In the genomic region with DNA sequence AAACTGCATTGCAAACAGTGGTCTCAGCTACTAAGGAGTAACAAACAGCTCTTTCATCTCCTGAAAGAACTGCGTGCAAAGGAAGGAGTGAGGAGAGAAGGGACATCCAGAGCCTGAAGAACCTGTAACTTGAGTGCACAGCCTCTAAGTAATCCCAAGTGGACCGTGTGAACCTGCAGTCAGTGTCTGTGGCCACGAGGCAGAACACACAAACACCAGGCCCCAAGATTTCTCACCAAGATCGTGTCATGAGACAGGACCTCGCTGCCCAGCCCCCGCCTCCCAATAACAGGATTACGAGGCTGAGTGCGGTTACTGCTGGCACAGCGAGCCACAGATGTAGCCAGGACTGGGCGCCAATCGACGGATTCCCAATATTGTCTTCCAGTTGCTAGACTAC, we compare ENCODE assay signal across 9 cellular contexts.
DNase-seq lines count a peak whose midpoint lies in the region; ATAC-seq, FAIRE-seq and TF ChIP-seq lines count a peak whose summit lies in the region.
"Had no signal": no experiment of that assay in that cellular context is flagged by ENCODE, and none has a peak within 500 bp of the region (broad histone marks: within the 10 kb centered on the region; RNA-seq: fewer than 3 reads in every experiment).

No MANE protein-coding gene starts in this region.

- ATAC-seq in HG03139 (IDR thresholded peaks at IDR 0.05; ENCODE audit: unreplicated experiment) = no peak
- ATAC-seq in activated CD4-positive, CD25-positive, alpha-beta regulatory T cell treated with anti-CD3 and anti-CD28 coated beads, Interleukin-2, amount 50 U/mL, for 24 hours = no peak
- ATAC-seq: WTC11 had no signal

- no peak for TF ChIP-seq CTCF in Peyer's patch (IDR thresholded peaks at IDR 0.05)
- TF ChIP-seq CTCF in endothelial cell of umbilical vein (IDR thresholded peaks at IDR 0.05; ENCODE audit: extremely low read depth in 1 of 2, insufficient read depth in 1 of 2, low read depth in 1 of 2, low read length in 2 of 2) = no peak

- no TSS peak for BruUV-seq in endothelial cell of umbilical vein (replicated peaks; lab: Mats Ljungman, UMichigan)

- no peaks in the 10 kb centered on the region for H3K79me1 ChIP-seq in mesendoderm (ENCODE audit: low read length)

- no peak overlapping the region for H4K5ac ChIP-seq in mesendoderm (ENCODE audit: low read length)

- H3K9me1 ChIP-seq in endothelial cell of umbilical vein (replicated peaks; ENCODE audit: control insufficient read depth, extremely low read depth, insufficient read depth, low read length) = no peaks in the 10 kb centered on the region

- no peak overlapping the region for H2BK5ac ChIP-seq in mesendoderm (ENCODE audit: low read length)

- H3K4me2 ChIP-seq in endothelial cell of umbilical vein (ENCODE audit: insufficient read depth, low read length) = no peak overlapping the region
- no peak overlapping the region for H3K4me2 ChIP-seq in mesendoderm (ENCODE audit: low read length)

- WGBS in mesendoderm (ENCODE audit: extremely low coverage, insufficient coverage, low lambda C conversion rate) = no CpG with 5 or more reads among the region's 12 CpGs

- H3K36me3 ChIP-seq in Peyer's patch (no peaks in the 10 kb centered on the region), endothelial cell of umbilical vein (ENCODE audit: control insufficient read depth in 2 of 2, extremely low read depth in 1 of 2, insufficient read depth in 2 of 2, low read length in 2 of 2) (no peaks in the 10 kb centered on the region), mesendoderm (ENCODE audit: control insufficient read depth, insufficient read depth, low read length) (no peaks in the 10 kb centered on the region)

- intact Hi-C loops in endothelial cell of umbilical vein (cut with micrococcal nuclease) = no loop called here

- no peaks in the 10 kb centered on the region for H3K79me2 ChIP-seq in endothelial cell of umbilical vein (ENCODE audit: control insufficient read depth, insufficient read depth, low read length)
- H3K79me2 ChIP-seq in mesendoderm (ENCODE audit: control insufficient read depth, insufficient read depth, low read length) = no peaks in the 10 kb centered on the region

- no peak overlapping the region for H2AFZ ChIP-seq in endothelial cell of umbilical vein (ENCODE audit: low read depth, low read length)

- H3K18ac ChIP-seq in mesendoderm (ENCODE audit: low read length) = no peak overlapping the region

- DNase-seq in Peyer's patch (peak in 1 of 3 donors; percentile 60), endothelial cell of umbilical vein (ENCODE audit: low read depth, low spot score) (no peak), mesendoderm (peak; percentile 70), cortex of kidney (lab: John Stamatoyannopoulos, UW) (no peak), AG08395 (ENCODE audit: low spot score) (no peak)

- H3K9me3 ChIP-seq in Peyer's patch = no peaks in the 10 kb centered on the region
- no peaks in the 10 kb centered on the region for H3K9me3 ChIP-seq in endothelial cell of umbilical vein (replicated peaks; ENCODE audit: control insufficient read depth, insufficient read depth, low read length)

- CTCF ChIA-PET in endothelial cell of umbilical vein (lab: Charles Lee) = interaction anchor here (1.1 to 1.9 kb wide), 6 partner anchors 9 to 171 kb away, joined by 3 to 12 read pairs (median 6); no protein-coding TSS in a partner anchor

- POLR2A ChIA-PET in endothelial cell of umbilical vein (lab: Charles Lee) = interaction anchor here (1.2 to 1.5 kb wide), 3 partner anchors 17 to 40 kb away, joined by 3 to 5 read pairs (median 4); no protein-coding TSS in a partner anchor

- no peak overlapping the region for H3K23ac ChIP-seq in mesendoderm (ENCODE audit: low read length)

- H2BK120ac ChIP-seq in mesendoderm (ENCODE audit: low read depth, low read length) = no peak overlapping the region

- peak overlapping the region; percentile 35 for H3K56ac ChIP-seq in mesendoderm (ENCODE audit: low read length)

- H3K4me3 ChIP-seq in Peyer's patch = no peak overlapping the region
- H3K4me3 ChIP-seq in endothelial cell of umbilical vein (replicated peaks in 1 of 3; ENCODE audit: insufficient read depth in 1 of 3, low read depth in 1 of 3, low read length in 3 of 3) = no peak overlapping the region
- no peak overlapping the region for H3K4me3 ChIP-seq in mesendoderm (ENCODE audit: low read length)

- H3K9ac ChIP-seq in endothelial cell of umbilical vein (replicated peaks; ENCODE audit: extremely low read depth, insufficient read depth, low read length) (no peak overlapping the region), mesendoderm (ENCODE audit: low read length) (no peak overlapping the region)

- peak; percentile 40 for FAIRE-seq in endothelial cell of umbilical vein (lab: Jason Lieb, UNC)

- dilution Hi-C loops in endothelial cell of umbilical vein (cut with MboI; ENCODE audit: extremely low pct_ligation_motif_present, low sequenced_read_pairs) = no loop called here

- H2AK5ac ChIP-seq in mesendoderm (ENCODE audit: low read length) = no peak overlapping the region

- no peaks in the 10 kb centered on the region for H4K20me1 ChIP-seq in endothelial cell of umbilical vein (replicated peaks; ENCODE audit: control insufficient read depth, extremely low read depth, insufficient read depth, low read length)

- no peak overlapping the region for H3K4ac ChIP-seq in mesendoderm (ENCODE audit: low read depth, low read length)

- TF ChIP-seq POLR2A in Peyer's patch (IDR thresholded peaks at IDR 0.05) (no peak), endothelial cell of umbilical vein (IDR thresholded peaks at IDR 0.05; ENCODE audit: low read depth, low read length) (no peak)

- no peak overlapping the region for H4K8ac ChIP-seq in mesendoderm (ENCODE audit: low read depth, low read length)

- peaks cover 0 to 59% (median 7%) of the 10 kb centered on the region in 4 donors for H3K4me1 ChIP-seq in Peyer's patch
- peaks cover 49% of the 10 kb centered on the region for H3K4me1 ChIP-seq in endothelial cell of umbilical vein (ENCODE audit: control insufficient read depth, extremely low read depth, insufficient read depth, low read length)
- peaks cover 8% of the 10 kb centered on the region for H3K4me1 ChIP-seq in mesendoderm (ENCODE audit: control insufficient read depth, low read depth, low read length)

- no peaks in the 10 kb centered on the region for H3K27me3 ChIP-seq in Peyer's patch
- H3K27me3 ChIP-seq in endothelial cell of umbilical vein (ENCODE audit: control insufficient read depth in 2 of 2, insufficient read depth in 2 of 2, low read length in 2 of 2) = no peaks in the 10 kb centered on the region
- H3K27me3 ChIP-seq in mesendoderm (ENCODE audit: insufficient read depth, low read length, poor library complexity) = no peaks in the 10 kb centered on the region

- H3K27ac ChIP-seq in Peyer's patch = peak overlapping the region; percentile 46 to 94 (median 76)
- peak overlapping the region; percentile 50 for H3K27ac ChIP-seq in endothelial cell of umbilical vein (ENCODE audit: insufficient read depth, low read depth, low read length)
- H3K27ac ChIP-seq in mesendoderm (ENCODE audit: low read depth, low read length) = no peak overlapping the region
- H3K27ac ChIP-seq in temporal lobe (ENCODE audit: low read depth, low read length) = peak overlapping the region; percentile 72

- H2BK15ac ChIP-seq in mesendoderm (replicated peaks; ENCODE audit: low read depth) = no peak overlapping the region

TF ChIP-seq in endothelial cell of umbilical vein, 7 proteins besides CTCF, POLR2A, EP300 and RAD21:
- TF ChIP-seq, protein P1, sequence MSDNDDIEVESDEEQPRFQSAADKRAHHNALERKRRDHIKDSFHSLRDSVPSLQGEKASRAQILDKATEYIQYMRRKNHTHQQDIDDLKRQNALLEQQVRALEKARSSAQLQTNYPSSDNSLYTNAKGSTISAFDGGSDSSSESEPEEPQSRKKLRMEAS (IDR thresholded peaks at IDR 0.05; ENCODE audit: insufficient read depth, insufficient read length) = no peak
- TF ChIP-seq MYC (IDR thresholded peaks at IDR 0.05; ENCODE audit: low read depth, low read length) = no peak
- no peak for TF ChIP-seq POLR2AphosphoS5 (IDR thresholded peaks at IDR 0.05; ENCODE audit: insufficient read depth, low read depth, low read length)
- no peak for TF ChIP-seq FOS (IDR thresholded peaks at IDR 0.05; ENCODE audit: borderline replicate concordance, insufficient read depth, low read length)
- TF ChIP-seq GATA2 (IDR thresholded peaks at IDR 0.05; ENCODE audit: insufficient read depth, insufficient read length, low read depth, low read length) = no peak
- TF ChIP-seq JUN (IDR thresholded peaks at IDR 0.05; ENCODE audit: borderline replicate concordance, insufficient read depth, insufficient read length, low read depth) = no peak
- no peak for TF ChIP-seq EZH2 (IDR thresholded peaks at IDR 0.05; ENCODE audit: borderline replicate concordance, low read depth, low read length, severe bottlenecking)
